ENCODE assay signal across 9 cellular contexts in the genomic region with DNA sequence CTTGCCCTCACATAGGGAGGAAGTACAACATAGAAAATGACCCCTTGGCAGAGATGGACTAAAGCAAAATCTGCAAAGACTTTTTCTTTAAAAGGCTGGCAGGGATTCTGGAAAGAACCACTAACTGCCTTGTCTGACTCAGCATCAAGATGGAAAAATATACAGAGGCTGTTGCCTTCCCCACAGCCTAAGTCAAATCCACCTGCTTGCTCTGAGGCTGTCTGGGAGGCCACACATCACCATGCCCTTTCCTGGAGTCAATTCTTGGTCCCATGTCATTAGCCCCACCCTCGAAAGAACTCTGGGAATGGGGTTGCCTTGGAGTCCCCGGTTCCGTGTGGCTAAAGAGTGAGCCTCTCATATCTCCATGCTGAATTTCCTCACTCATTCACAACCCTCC. TPM values are rescaled to one million over a fixed set of nuclear protein-coding genes. Genes with fewer than 3 reads are reported as not detected.
DNase-seq lines count a peak whose midpoint lies in the region; ATAC-seq, FAIRE-seq and TF ChIP-seq lines count a peak whose summit lies in the region.
"Had no signal": no experiment of that assay in that cellular context is flagged by ENCODE, and none has a peak within 500 bp of the region (broad histone marks: within the 10 kb centered on the region; RNA-seq: fewer than 3 reads in every experiment).

No MANE protein-coding gene starts in this region.

- DNase-seq in HepG2 (ENCODE audit: low spot score) (no peak), K562 (ENCODE audit: extremely low read depth in 1 of 4, low spot score in 3 of 4) (no peak), COLO668 (lab: John Stamatoyannopoulos, UW; ENCODE audit: unreplicated experiment) (no peak)
- DNase-seq in activated CD4-positive, alpha-beta T cell treated with anti-CD3 and anti-CD28 coated beads for 48 hours, result no peak

- ATAC-seq in HepG2, result no peak
- ATAC-seq in K562, result peak; percentile 7; the same call in 1 of the 3 replicates
- no peak for ATAC-seq in GM19455 (IDR thresholded peaks at IDR 0.05; ENCODE audit: unreplicated experiment)
- no peak for ATAC-seq in GM19467 (IDR thresholded peaks at IDR 0.05; ENCODE audit: unreplicated experiment)

- H3K9me3 ChIP-seq in liver (ENCODE audit: control insufficient read depth in 4 of 4, low read length in 3 of 4), result no peaks in the 10 kb centered on the region
- no peaks in the 10 kb centered on the region for H3K9me3 ChIP-seq in HepG2 (ENCODE audit: low read length)
- H3K9me3 ChIP-seq in K562 (replicated peaks; ENCODE audit: control insufficient read depth, insufficient read depth, low read depth, low read length), result no peaks in the 10 kb centered on the region
- H3K9me3 ChIP-seq in mucosa of rectum (ENCODE audit: control insufficient read depth in 2 of 2, low read length in 2 of 2), result no peaks in the 10 kb centered on the region

- H3K4me3 ChIP-seq in liver (ENCODE audit: low read depth in 1 of 3, low read length in 3 of 3), result no peak overlapping the region
- H3K4me3 ChIP-seq in HepG2 (replicated peaks in 1 of 3; ENCODE audit: insufficient read depth in 1 of 3, low read depth in 2 of 3, low read length in 3 of 3), result no peak overlapping the region
- H3K4me3 ChIP-seq in K562, result no peak overlapping the region
- H3K4me3 ChIP-seq in mucosa of rectum (ENCODE audit: low read length in 2 of 2), result no peak overlapping the region

- H3K79me2 ChIP-seq in HepG2 (ENCODE audit: insufficient read depth, low read length), result no peaks in the 10 kb centered on the region
- no peaks in the 10 kb centered on the region for H3K79me2 ChIP-seq in K562 (ENCODE audit: control insufficient read depth, insufficient read depth, low read length)

- no peak for FAIRE-seq in HepG2 (lab: Jason Lieb, UNC)
- no peak for FAIRE-seq in K562 (lab: Jason Lieb, UNC)

- TF ChIP-seq CTCF in liver (IDR thresholded peaks at IDR 0.05; ENCODE audit: low read depth, low read length, missing input control) (no peak), HepG2 (CRISPR knock-in tag; IDR thresholded peaks at IDR 0.05) (no peak), K562 (IDR thresholded peaks at IDR 0.05 in 2 of 3, conservative IDR thresholded peaks at IDR 0.05 in 1 of 3; ENCODE audit: insufficient read depth in 2 of 3, low read depth in 1 of 3, low read length in 3 of 3) (no peak)

- CTCF ChIA-PET in HepG2 (lab: Yijun Ruan, JAX; ENCODE audit: low intra/inter-chr PET ratio, low total read pairs) (no interaction called here), K562 (lab: Yijun Ruan, JAX; ENCODE audit: low intra/inter-chr PET ratio) (no interaction called here)

- POLR2A ChIA-PET in HepG2 (lab: Yijun Ruan, JAX) (no interaction called here), K562 (lab: Yijun Ruan, JAX) (no interaction called here)

- H4K20me1 ChIP-seq in HepG2 (ENCODE audit: insufficient read depth, low read length) (no peaks in the 10 kb centered on the region), K562 (replicated peaks; ENCODE audit: control insufficient read depth, insufficient read depth, low read length) (no peaks in the 10 kb centered on the region)

- H3K4me2 ChIP-seq in HepG2 (ENCODE audit: low read depth, low read length) (no peak overlapping the region), K562 (ENCODE audit: insufficient read depth, low read length) (peak overlapping the region; percentile 55; the same call in 1 of the 2 replicates)

- no peaks in the 10 kb centered on the region for H3K36me3 ChIP-seq in liver (ENCODE audit: control insufficient read depth in 4 of 4, insufficient read depth in 3 of 4, low read depth in 1 of 4, low read length in 3 of 4)
- no peaks in the 10 kb centered on the region for H3K36me3 ChIP-seq in HepG2 (replicated peaks in 1 of 2; ENCODE audit: control insufficient read depth in 1 of 2, insufficient read depth in 2 of 2, low read length in 2 of 2)
- H3K36me3 ChIP-seq in K562 (ENCODE audit: control insufficient read depth, insufficient read depth, low read length), result no peaks in the 10 kb centered on the region
- no peaks in the 10 kb centered on the region for H3K36me3 ChIP-seq in mucosa of rectum (ENCODE audit: control insufficient read depth in 2 of 2, insufficient read depth in 2 of 2, low read length in 2 of 2)

- in situ Hi-C loops in HepG2 (cut with HindIII; ENCODE audit: extremely low pct_ligation_motif_present, low pct_unique_long_range_greater_than_20kb) (no loop called here), K562 (cut with MboI) (loop anchor here (10.0 kb wide), 1 partner anchor 367 kb away; the partner anchor contains the start of genes APLF and FBXO48)

- intact Hi-C loops in HepG2 (cut with micrococcal nuclease; ENCODE audit: unreplicated experiment) (no loop called here), K562 (cut with micrococcal nuclease) (no loop called here)

- H3K9ac ChIP-seq in liver (ENCODE audit: low read depth in 1 of 2, low read length in 2 of 2), result no peak overlapping the region
- H3K9ac ChIP-seq in HepG2 (ENCODE audit: insufficient read depth, low read depth, low read length), result no peak overlapping the region
- peak overlapping the region in 1 of 2 experiments; percentile 48; a peak in 3 of 4 replicates for H3K9ac ChIP-seq in K562 (ENCODE audit: insufficient read depth in 1 of 2, low read depth in 2 of 2, low read length in 2 of 2)
- H3K9ac ChIP-seq in mucosa of rectum (ENCODE audit: low read depth in 1 of 2, low read length in 2 of 2), result no peak overlapping the region

- no peak for TF ChIP-seq RAD21 in liver (IDR thresholded peaks at IDR 0.05)
- TF ChIP-seq RAD21 in HepG2 (CRISPR knock-in tag; IDR thresholded peaks at IDR 0.05), result no peak
- TF ChIP-seq RAD21 in K562 (CRISPR knock-in tag; conservative IDR thresholded peaks at IDR 0.05 in 1 of 2, IDR thresholded peaks at IDR 0.05 in 1 of 2), result no peak

- no peaks in the 10 kb centered on the region for H3K9me1 ChIP-seq in K562 (ENCODE audit: control insufficient read depth, insufficient read depth, low read length)

- WGBS in liver, result 78% methylated on average over 3 of the region's 3 CpGs
- WGBS in HepG2 (ENCODE audit: low lambda C conversion rate), result 26% methylated on average over 3 of the region's 3 CpGs
- 21% methylated on average over 3 of the region's 3 CpGs for WGBS in K562 (ENCODE audit: insufficient coverage, low coverage, missing lambda C conversion rate)

- H3K27me3 ChIP-seq in liver (ENCODE audit: control insufficient read depth in 4 of 4, insufficient read depth in 4 of 4, low read length in 3 of 4), result no peaks in the 10 kb centered on the region
- H3K27me3 ChIP-seq in HepG2 (ENCODE audit: control insufficient read depth in 1 of 2, insufficient read depth in 2 of 2, low read length in 2 of 2), result peaks cover 2 to 8% of the 10 kb centered on the region in 2 experiments; a peak in 2 of 5 replicates
- H3K27me3 ChIP-seq in K562 (ENCODE audit: control insufficient read depth in 2 of 2, insufficient read depth in 2 of 2, low read length in 2 of 2), result no peaks in the 10 kb centered on the region
- no peaks in the 10 kb centered on the region for H3K27me3 ChIP-seq in mucosa of rectum (ENCODE audit: control insufficient read depth in 2 of 2, insufficient read depth in 2 of 2, low read length in 2 of 2)

- no peak for TF ChIP-seq EP300 in HepG2 (IDR thresholded peaks at IDR 0.05; ENCODE audit: low read depth in 2 of 2, low read length in 2 of 2)
- no peak for TF ChIP-seq EP300 in HepG2 (CRISPR knock-in tag; IDR thresholded peaks at IDR 0.05; ENCODE audit: borderline replicate concordance)
- TF ChIP-seq EP300 in K562 (IDR thresholded peaks at IDR 0.05; ENCODE audit: low read length), result no peak

- H3K4me1 ChIP-seq in liver (ENCODE audit: control insufficient read depth in 4 of 4, insufficient read depth in 4 of 4, low read length in 3 of 4) (peaks cover 0 to 6% (median 2%) of the 10 kb centered on the region in 4 donors), HepG2 (ENCODE audit: insufficient read depth, low read length) (peaks cover 9% of the 10 kb centered on the region; the same call in 1 of the 2 replicates), K562 (replicated peaks in 1 of 2; ENCODE audit: control insufficient read depth in 2 of 2, insufficient read depth in 2 of 2, low read length in 2 of 2) (peaks cover 23 to 61% of the 10 kb centered on the region in 2 experiments), mucosa of rectum (ENCODE audit: control insufficient read depth in 2 of 2, insufficient read depth in 2 of 2, low read length in 2 of 2) (peaks cover 23 to 26% of the 10 kb centered on the region in 2 donors)

- BruUV-seq in HepG2 (replicated peaks; lab: Mats Ljungman, UMichigan), result no TSS peak
- no TSS peak for BruUV-seq in K562 (replicated peaks; lab: Mats Ljungman, UMichigan)

- H3K27ac ChIP-seq in liver (ENCODE audit: low read depth in 1 of 2, low read length in 2 of 2), result peak overlapping the region; percentile 58 to 68
- H3K27ac ChIP-seq in HepG2 (ENCODE audit: extremely low read length, insufficient read depth, low read length), result no peak overlapping the region
- peak overlapping the region; percentile 78; the same call in 2 of the 3 replicates for H3K27ac ChIP-seq in K562 (ENCODE audit: extremely low read depth, low read depth, low read length)
- H3K27ac ChIP-seq in mucosa of rectum (ENCODE audit: low read depth in 2 of 2, low read length in 2 of 2), result peak overlapping the region; percentile 70 to 74

- no peak for TF ChIP-seq POLR2A in HepG2 (IDR thresholded peaks at IDR 0.05; ENCODE audit: insufficient read depth in 1 of 2, low read depth in 2 of 2, low read length in 2 of 2)
- no peak for TF ChIP-seq POLR2A in K562 (conservative IDR thresholded peaks at IDR 0.05)

- H2AFZ ChIP-seq in HepG2 (ENCODE audit: low read length) (no peak overlapping the region), K562 (ENCODE audit: low read depth, low read length) (peak overlapping the region; percentile 96)

RNA-seq across cellular contexts. Expression of gene BMP10, which starts 39.5 kb away (rescaled TPM):
- total RNA-seq in liver (1 to 10 TPM; 8.0 to 9.5 TPM), HepG2 (2016; rRNA removed; fragmentation: Illumina TruSeq; extraction: Trizol) (not detected in 2 replicates), K562 (2014; rRNA removed) (0.59 and 0.69 TPM in 2 replicates), K562 (2014; rRNA removed; fragmentation: Illumina TruSeq; extraction: Trizol) (0.73 and 1.3 TPM in 2 replicates), K562 (2015; rRNA removed; fragmentation: Illumina TruSeq; extraction: Trizol) (0.43 and 0.45 TPM in 2 replicates), K562 (2021) (0.89 and 0.91 TPM in 2 replicates)
- polyA plus RNA-seq in liver (1 to 10 TPM in 1 of 2 donors, under 1 TPM in 1; 0.39 to 10.0 TPM), HepG2 (2011; rRNA removed) (not detected in 2 replicates), K562 (2011; rRNA removed) (0.18 and 0.40 TPM in 2 replicates), K562 (2014; fragmentation: Illumina TruSeq; extraction: Trizol) (0.73 and 1.2 TPM in 2 replicates), K562 (2014; fragmentation: Nextera tagmentation; extraction: Ambion mirVana) (under 1 TPM; 0.11 to 0.29 TPM), K562 (2014; rRNA removed) (0.15 and 1.1 TPM in 2 replicates)
- not detected in 2 replicates for total RNA-seq in HepG2 (2016; cell fraction: cytosol; rRNA removed; fragmentation: Illumina TruSeq; extraction: Trizol; ENCODE audit: low read depth)
- total RNA-seq in HepG2 (2016; cell fraction: insoluble cytoplasmic fraction; rRNA removed; fragmentation: Illumina TruSeq; extraction: Trizol), result not detected in 2 replicates
- total RNA-seq in HepG2 (2016; cell fraction: membrane; rRNA removed; fragmentation: Illumina TruSeq; extraction: Trizol), result not detected in 2 replicates
- not detected in 2 replicates for total RNA-seq in HepG2 (2016; cell fraction: nucleus; rRNA removed; fragmentation: Illumina TruSeq; extraction: Trizol)
- polyA plus RNA-seq in HepG2 (2011; cell fraction: cytosol; rRNA removed), result not detected in 2 replicates
- not detected in 2 replicates for polyA plus RNA-seq in HepG2 (2011; cell fraction: nucleus; rRNA removed)
- not detected in 2 replicates for polyA plus RNA-seq in HepG2 (2012)
- polyA plus RNA-seq in HepG2 (2016; cell fraction: cytosol; fragmentation: Illumina TruSeq; extraction: Trizol; ENCODE audit: low read depth), result not detected in 2 replicates
- polyA plus RNA-seq in HepG2 (2016; cell fraction: insoluble cytoplasmic fraction; fragmentation: Illumina TruSeq; extraction: Trizol; ENCODE audit: low read depth), result not detected in 2 replicates
- polyA plus RNA-seq in HepG2 (2016; cell fraction: membrane; fragmentation: Illumina TruSeq; extraction: Trizol; ENCODE audit: low read depth), result not detected in 2 replicates
- not detected in 2 replicates for polyA plus RNA-seq in HepG2 (2016; cell fraction: nucleus; fragmentation: Illumina TruSeq; extraction: Trizol; ENCODE audit: insufficient read depth, low read depth)
- not detected in 2 replicates for polyA minus RNA-seq in HepG2 (2011; rRNA and poly(A)+ RNA removed; ENCODE audit: low replicate concordance)
- polyA minus RNA-seq in HepG2 (2011; cell fraction: cytosol; rRNA and poly(A)+ RNA removed), result not detected in 2 replicates
- not detected in 2 replicates for polyA minus RNA-seq in HepG2 (2011; cell fraction: nucleus; rRNA and poly(A)+ RNA removed)
- 0.86 and 1.8 TPM in 2 replicates for total RNA-seq in K562 (2011; cell fraction: chromatin; rRNA removed; ENCODE audit: low replicate concordance)
- 1.1 and 1.3 TPM in 2 replicates for total RNA-seq in K562 (2011; cell fraction: nucleolus; rRNA removed)
- 1.6 and 2.1 TPM in 2 replicates for total RNA-seq in K562 (2011; cell fraction: nucleoplasm; rRNA removed)
- polyA plus RNA-seq in K562 (2011; cell fraction: cytosol; rRNA removed), result 0.16 and 0.21 TPM in 2 replicates
- 0.18 and 0.81 TPM in 2 replicates for polyA plus RNA-seq in K562 (2011; cell fraction: nucleus; rRNA removed)
- polyA plus RNA-seq in K562 (2012), result 0.50 and 0.60 TPM in 2 replicates
- polyA minus RNA-seq in K562 (2011; rRNA and poly(A)+ RNA removed), result 0.27 and 1.6 TPM in 2 replicates
- polyA minus RNA-seq in K562 (2011; cell fraction: cytosol; rRNA and poly(A)+ RNA removed), result 1.5 TPM in 1 of 2 replicates, not detected in the other
- polyA minus RNA-seq in K562 (2011; cell fraction: nucleus; rRNA and poly(A)+ RNA removed), result 0.22 and 1.3 TPM in 2 replicates
- total RNA-seq: SK-MEL-5 had no signal
